28 cellular contexts compared by ENCODE assay signal in the genomic region with DNA sequence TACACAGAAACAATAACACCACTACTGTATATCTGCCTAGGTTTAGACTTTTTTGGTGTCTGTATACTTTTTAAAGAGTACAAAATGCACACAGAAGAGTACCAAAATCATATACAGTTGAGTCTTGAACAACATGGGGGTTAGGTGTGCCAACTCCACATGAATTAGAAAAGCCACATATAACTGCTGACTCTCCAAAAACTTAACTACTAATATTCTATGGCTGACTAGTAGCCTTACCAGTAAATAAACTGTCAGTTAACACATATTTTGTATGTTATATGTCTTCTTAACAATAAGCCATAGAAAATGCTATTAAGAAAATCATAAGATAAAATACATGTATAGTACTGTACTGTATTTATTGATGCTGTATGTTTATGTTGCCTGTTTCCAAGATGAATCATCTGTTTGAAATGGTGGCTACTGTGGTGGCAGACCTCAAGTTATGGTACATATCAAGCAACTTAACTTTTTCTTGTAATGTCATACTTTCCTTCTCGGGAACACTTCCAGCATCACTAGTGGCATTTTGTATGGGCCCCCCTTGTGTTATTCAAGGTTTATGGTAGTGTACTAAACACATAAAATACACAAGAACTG.
DNase-seq lines count a peak whose midpoint lies in the region; ATAC-seq, FAIRE-seq and TF ChIP-seq lines count a peak whose summit lies in the region.
"Had no signal": no experiment of that assay in that cellular context is flagged by ENCODE, and none has a peak within 500 bp of the region (broad histone marks: within the 10 kb centered on the region; RNA-seq: fewer than 3 reads in every experiment).

No MANE protein-coding gene starts in this region.

- H3K4me1 ChIP-seq in mesenchymal stem cell (ENCODE audit: control insufficient read depth, insufficient read depth, low read depth, low read length) = no peaks in the 10 kb centered on the region
- no peaks in the 10 kb centered on the region for H3K4me1 ChIP-seq in tibial nerve
- H3K4me1 ChIP-seq in H9 (ENCODE audit: insufficient read depth, low read length) = no peaks in the 10 kb centered on the region
- H3K4me1 ChIP-seq: right atrium auricular region, upper lobe of right lung had no signal

- no peaks in the 10 kb centered on the region for H4K20me1 ChIP-seq in H9 (ENCODE audit: control insufficient read depth, insufficient read depth, insufficient read length)

- POLR2A ChIA-PET in activated CD8-positive, alpha-beta T cell treated with anti-CD3 and anti-CD28 coated beads for 36 hours (lab: Charles Lee) = no interaction called here
- POLR2A ChIA-PET in activated CD8-positive, alpha-beta T cell treated with anti-CD3 and anti-CD28 coated beads, Interleukin-2, amount 10 ng/mL, durations not matched to agents 7 days and 5 days (lab: Charles Lee) = no interaction called here

- H3K23ac ChIP-seq in mesenchymal stem cell (ENCODE audit: low read length in 2 of 2) (no peak overlapping the region), H9 (ENCODE audit: insufficient read length, low read depth, low read length) (no peak overlapping the region)

- no peaks in the 10 kb centered on the region for H3K9me3 ChIP-seq in mesenchymal stem cell (ENCODE audit: control insufficient read depth, low read length)
- H3K9me3 ChIP-seq in tibial nerve = no peaks in the 10 kb centered on the region
- H3K9me3 ChIP-seq in H9 (ENCODE audit: control insufficient read depth, low read depth, low read length) = no peaks in the 10 kb centered on the region
- H3K9me3 ChIP-seq: right atrium auricular region, upper lobe of right lung had no signal

- no peak overlapping the region for H4K5ac ChIP-seq in H9 (ENCODE audit: insufficient read length, low read depth, low read length)

- peak; percentile 3 for DNase-seq in activated CD8-positive, alpha-beta T cell treated with anti-CD3 and anti-CD28 coated beads for 36 hours
- DNase-seq in activated CD8-positive, alpha-beta T cell treated with anti-CD3 and anti-CD28 coated beads, Interleukin-2, amount 10 ng/mL, durations not matched to agents 7 days and 5 days = no peak
- peak; percentile 10 for DNase-seq in M059J (ENCODE audit: low read depth)
- DNase-seq in bronchial epithelial cell (ENCODE audit: low read depth) = peak; percentile 20
- DNase-seq in mesenchymal stem cell = peak; percentile 64
- no peak for DNase-seq in tibial nerve (ENCODE audit: low spot score in 2 of 2)
- no peak for DNase-seq in stimulated activated CD4-positive, alpha-beta T cell treated with anti-CD3 and anti-CD28 coated beads, Interleukin-2, amount 100 ng/mL, for 24 hours
- DNase-seq in H9 = no peak
- DNase-seq: activated naive CD4-positive, alpha-beta T cell treated with Interleukin-2 at 50 U/mL for 16 hours; activated T-cell treated with anti-CD3 and anti-CD28 coated beads for 4 hours; cerebellar nuclear complex; DMS79; effector CD8-positive, alpha-beta T cell; left colon; naive thymus-derived CD4-positive, alpha-beta T cell; NCI-H1436 treated with DMSO at 0.1 percent for 48 hours; NCI-H2171; NCI-H524; RPMI8226; stimulated activated CD4-positive, alpha-beta T cell treated with anti-CD3 and anti-CD28 coated beads, Interleukin-12 subunit alpha, Interleukin-12 subunit beta, amount 100 ng/mL, for 4 hours; upper lobe of right lung had no signal

- no peaks in the 10 kb centered on the region for H3K27me3 Mint-ChIP-seq in activated CD8-positive, alpha-beta T cell treated with anti-CD3 and anti-CD28 coated beads for 36 hours
- H3K27me3 Mint-ChIP-seq in activated CD8-positive, alpha-beta T cell treated with anti-CD3 and anti-CD28 coated beads, Interleukin-2, amount 10 ng/mL, durations not matched to agents 7 days and 5 days (ENCODE audit: low read depth) = no peaks in the 10 kb centered on the region
- peaks cover 2% of the 10 kb centered on the region; the same call in 1 of the 2 replicates for H3K27me3 Mint-ChIP-seq in H9 (ENCODE audit: low read depth)
- H3K27me3 Mint-ChIP-seq: IgD-negative memory B cell; naive thymus-derived CD4-positive, alpha-beta T cell had no signal

- H3K4ac ChIP-seq in mesenchymal stem cell (ENCODE audit: low read depth in 1 of 2, low read length in 2 of 2) = no peak overlapping the region
- H3K4ac ChIP-seq in H9 (ENCODE audit: low read depth, low read length) = no peak overlapping the region

- no peak overlapping the region for H3K9ac ChIP-seq in mesenchymal stem cell (ENCODE audit: low read length)
- H3K9ac ChIP-seq in H9 (ENCODE audit: extremely low read depth, insufficient read length, low read length) = no peak overlapping the region

- H2BK12ac ChIP-seq in mesenchymal stem cell (ENCODE audit: low read length in 2 of 2) (no peak overlapping the region), H9 (ENCODE audit: insufficient read length, low read depth, low read length) (no peak overlapping the region)

- H2BK120ac ChIP-seq in mesenchymal stem cell (ENCODE audit: low read depth, low read length) (no peak overlapping the region), H9 (ENCODE audit: low read depth, low read length, poor library complexity, severe bottlenecking) (no peak overlapping the region)

- H3K79me2 ChIP-seq in H9 (ENCODE audit: insufficient read depth, low read length) = no peaks in the 10 kb centered on the region

- intact Hi-C loops in activated CD8-positive, alpha-beta T cell treated with anti-CD3 and anti-CD28 coated beads for 36 hours (cut with micrococcal nuclease) = no loop called here

- no peak for TF ChIP-seq EP300 in tibial nerve (IDR thresholded peaks at IDR 0.05)

- H2AFZ ChIP-seq in mesenchymal stem cell (ENCODE audit: low read depth, low read length) = no peak overlapping the region
- no peak overlapping the region for H2AFZ ChIP-seq in H9 (ENCODE audit: low read length)
- H2AFZ ChIP-seq: GM23338 had no signal

- H3K18ac ChIP-seq in mesenchymal stem cell (ENCODE audit: low read depth in 1 of 2, low read length in 2 of 2) (no peak overlapping the region), H9 (ENCODE audit: insufficient read length, low read depth, low read length) (no peak overlapping the region)

- H3K9me3 Mint-ChIP-seq in activated CD8-positive, alpha-beta T cell treated with anti-CD3 and anti-CD28 coated beads for 36 hours = peaks cover under 1% of the 10 kb centered on the region
- no peaks in the 10 kb centered on the region for H3K9me3 Mint-ChIP-seq in activated CD8-positive, alpha-beta T cell treated with anti-CD3 and anti-CD28 coated beads, Interleukin-2, amount 10 ng/mL, durations not matched to agents 7 days and 5 days (ENCODE audit: insufficient read depth)
- H3K9me3 Mint-ChIP-seq in H9 = peaks cover 0 to 3% of the 10 kb centered on the region in 2 experiments; a peak in 2 of 5 replicates
- H3K9me3 Mint-ChIP-seq: GM23338 had no signal

- H3K56ac ChIP-seq in H9 (ENCODE audit: insufficient read length, low read depth, low read length) = no peak overlapping the region

- no peak overlapping the region for H3T11ph ChIP-seq in H9 (ENCODE audit: low read length)

- no peak overlapping the region for H3K4me3 Mint-ChIP-seq in activated CD8-positive, alpha-beta T cell treated with anti-CD3 and anti-CD28 coated beads for 36 hours
- H3K4me3 Mint-ChIP-seq in activated CD8-positive, alpha-beta T cell treated with anti-CD3 and anti-CD28 coated beads, Interleukin-2, amount 10 ng/mL, durations not matched to agents 7 days and 5 days = no peak overlapping the region
- H3K4me3 Mint-ChIP-seq in H9 = no peak overlapping the region
- H3K4me3 Mint-ChIP-seq: GM23338; IgD-negative memory B cell; naive thymus-derived CD4-positive, alpha-beta T cell had no signal

- H3K14ac ChIP-seq in mesenchymal stem cell (ENCODE audit: low read length in 2 of 2) = no peak overlapping the region
- H3K14ac ChIP-seq in H9 (ENCODE audit: insufficient read depth, low read length) = no peak overlapping the region

- H3K27ac Mint-ChIP-seq in activated CD8-positive, alpha-beta T cell treated with anti-CD3 and anti-CD28 coated beads for 36 hours = no peak overlapping the region
- no peak overlapping the region for H3K27ac Mint-ChIP-seq in activated CD8-positive, alpha-beta T cell treated with anti-CD3 and anti-CD28 coated beads, Interleukin-2, amount 10 ng/mL, durations not matched to agents 7 days and 5 days
- no peak overlapping the region for H3K27ac Mint-ChIP-seq in H9
- H3K27ac Mint-ChIP-seq: GM23338; IgD-negative memory B cell; naive thymus-derived CD4-positive, alpha-beta T cell had no signal

- no peak for TF ChIP-seq POLR2A in tibial nerve (IDR thresholded peaks at IDR 0.05)

- H2BK20ac ChIP-seq in H9 (ENCODE audit: low read depth, low read length, poor library complexity, severe bottlenecking) = no peak overlapping the region

- H3K4me1 Mint-ChIP-seq in activated CD8-positive, alpha-beta T cell treated with anti-CD3 and anti-CD28 coated beads for 36 hours (ENCODE audit: low read depth) = peaks cover 13% of the 10 kb centered on the region
- H3K4me1 Mint-ChIP-seq in activated CD8-positive, alpha-beta T cell treated with anti-CD3 and anti-CD28 coated beads, Interleukin-2, amount 10 ng/mL, durations not matched to agents 7 days and 5 days (ENCODE audit: low read depth) = peaks cover 3% of the 10 kb centered on the region
- peaks cover 3% of the 10 kb centered on the region in 2 experiments; a peak in 1 of 4 replicates for H3K4me1 Mint-ChIP-seq in H9
- H3K4me1 Mint-ChIP-seq: GM23338 had no signal

- H2BK15ac ChIP-seq in mesenchymal stem cell (ENCODE audit: low read depth, poor library complexity, severe bottlenecking) (no peak overlapping the region), H9 (ENCODE audit: low read depth, low read length) (no peak overlapping the region)

- H4K8ac ChIP-seq in mesenchymal stem cell (ENCODE audit: low read length) (no peak overlapping the region), H9 (replicated peaks; ENCODE audit: insufficient read length, low read depth, low read length) (no peak overlapping the region)

- peaks cover 10% of the 10 kb centered on the region for H3K36me3 Mint-ChIP-seq in activated CD8-positive, alpha-beta T cell treated with anti-CD3 and anti-CD28 coated beads for 36 hours (ENCODE audit: low read depth)
- peaks cover 12% of the 10 kb centered on the region for H3K36me3 Mint-ChIP-seq in activated CD8-positive, alpha-beta T cell treated with anti-CD3 and anti-CD28 coated beads, Interleukin-2, amount 10 ng/mL, durations not matched to agents 7 days and 5 days (ENCODE audit: low read depth)
- H3K36me3 Mint-ChIP-seq in H9 (ENCODE audit: insufficient read depth in 1 of 3, low read depth in 3 of 3) = no peaks in the 10 kb centered on the region; a peak in 2 of 7 replicates

- no peaks in the 10 kb centered on the region for H3K23me2 ChIP-seq in H9 (ENCODE audit: insufficient read length, low read depth, low read length, poor library complexity, severe bottlenecking)

- no peak for FAIRE-seq in bronchial epithelial cell (lab: Jason Lieb, UNC)

- H3K27me3 ChIP-seq in bronchial epithelial cell (ENCODE audit: control insufficient read depth, insufficient read depth, low read length) = no peaks in the 10 kb centered on the region
- no peaks in the 10 kb centered on the region for H3K27me3 ChIP-seq in mesenchymal stem cell (ENCODE audit: control insufficient read depth in 1 of 2, insufficient read depth in 1 of 2, low read length in 2 of 2)
- no peaks in the 10 kb centered on the region for H3K27me3 ChIP-seq in tibial nerve
- H3K27me3 ChIP-seq in H9 (ENCODE audit: insufficient read depth, low read length) = no peaks in the 10 kb centered on the region
- H3K27me3 ChIP-seq: right atrium auricular region, upper lobe of right lung had no signal

- no peak for TF ChIP-seq CTCF in activated CD8-positive, alpha-beta T cell treated with anti-CD3 and anti-CD28 coated beads for 36 hours (IDR thresholded peaks at IDR 0.05)
- TF ChIP-seq CTCF in bronchial epithelial cell (IDR thresholded peaks at IDR 0.05; ENCODE audit: insufficient read depth, low read length, severe bottlenecking) (no peak), tibial nerve (IDR thresholded peaks at IDR 0.05) (no peak), H9 (conservative IDR thresholded peaks at IDR 0.05) (no peak)

- H3K4me2 ChIP-seq in mesenchymal stem cell (ENCODE audit: low read length, poor library complexity, severe bottlenecking) (no peak overlapping the region), H9 (ENCODE audit: insufficient read depth, insufficient read length, low read length) (no peak overlapping the region)
- H3K4me2 ChIP-seq: GM23338 had no signal

- no peak overlapping the region for H2BK5ac ChIP-seq in mesenchymal stem cell (ENCODE audit: low read depth, low read length, poor library complexity, severe bottlenecking)
- H2BK5ac ChIP-seq in H9 (ENCODE audit: insufficient read length, low read length) = no peak overlapping the region

- WGBS in mesenchymal stem cell = no CpG with 5 or more reads among the region's 1 CpG
- WGBS in tibial nerve, 2 donors = 92 to 100% methylated on average over 1 of the region's 1 CpG
- WGBS in H9 (ENCODE audit: extremely low coverage, insufficient read length, low lambda C conversion rate) = no CpG with 5 or more reads among the region's 1 CpG

- H4K91ac ChIP-seq in mesenchymal stem cell (ENCODE audit: low read length) = no peak overlapping the region
- no peak overlapping the region for H4K91ac ChIP-seq in H9 (ENCODE audit: insufficient read length, low read depth, low read length)

- no peak overlapping the region for H3K4me3 ChIP-seq in bronchial epithelial cell (ENCODE audit: low read depth, low read length)
- no peak overlapping the region for H3K4me3 ChIP-seq in mesenchymal stem cell (ENCODE audit: insufficient read depth in 1 of 2, low read depth in 1 of 2, low read length in 2 of 2)
- H3K4me3 ChIP-seq in tibial nerve = no peak overlapping the region
- H3K4me3 ChIP-seq: GM23338, right atrium auricular region, SK-N-MC, upper lobe of right lung had no signal

- no peak for ATAC-seq in activated CD8-positive, alpha-beta T cell treated with anti-CD3 and anti-CD28 coated beads for 36 hours
- ATAC-seq in activated CD8-positive, alpha-beta T cell treated with anti-CD3 and anti-CD28 coated beads, Interleukin-2, amount 10 ng/mL, durations not matched to agents 7 days and 5 days = no peak
- ATAC-seq: esophagus mucosa; GM23338; left colon; naive thymus-derived CD4-positive, alpha-beta T cell; upper lobe of right lung had no signal

- H2AK5ac ChIP-seq in mesenchymal stem cell (ENCODE audit: low read length, severe bottlenecking) = no peak overlapping the region
- no peak overlapping the region for H2AK5ac ChIP-seq in H9 (ENCODE audit: insufficient read length, low read length)

- CTCF ChIA-PET in activated CD8-positive, alpha-beta T cell treated with anti-CD3 and anti-CD28 coated beads for 36 hours (lab: Charles Lee) = interaction anchor here (1.4 kb wide), 1 partner anchor 16 kb away, joined by 3 read pairs; no protein-coding TSS in a partner anchor
- CTCF ChIA-PET in activated CD8-positive, alpha-beta T cell treated with anti-CD3 and anti-CD28 coated beads, Interleukin-2, amount 10 ng/mL, durations not matched to agents 7 days and 5 days (lab: Charles Lee) = no interaction called here

- H3K79me1 ChIP-seq in mesenchymal stem cell (replicated peaks; ENCODE audit: low read length, poor library complexity, severe bottlenecking) (peaks cover 7% of the 10 kb centered on the region), H9 (ENCODE audit: insufficient read depth, low read depth, low read length, poor library complexity, severe bottlenecking) (no peaks in the 10 kb centered on the region)

- H3K27ac ChIP-seq in mesenchymal stem cell (ENCODE audit: low read length, poor library complexity, severe bottlenecking) (no peak overlapping the region), tibial nerve (no peak overlapping the region), H9 (ENCODE audit: insufficient read length, low read depth, low read length) (no peak overlapping the region)
- H3K27ac ChIP-seq: HL-60, right atrium auricular region, SK-N-MC, upper lobe of right lung, VCaP had no signal

- H3K36me3 ChIP-seq in bronchial epithelial cell (ENCODE audit: control insufficient read depth, insufficient read depth, low read length) (no peaks in the 10 kb centered on the region), mesenchymal stem cell (ENCODE audit: control insufficient read depth in 1 of 2, insufficient read depth in 2 of 2, low read depth in 1 of 2, low read length in 2 of 2) (no peaks in the 10 kb centered on the region), tibial nerve (no peaks in the 10 kb centered on the region)
- H3K36me3 ChIP-seq: right atrium auricular region, upper lobe of right lung had no signal

Comparison
In these comparisons a context has a peak if more than half of its experiments do, and no peak if none do; other contexts are left out.
1. DNase-seq: peak in activated CD8-positive, alpha-beta T cell treated with anti-CD3 and anti-CD28 coated beads for 36 hours (single experiment), M059J (single experiment), bronchial epithelial cell (single experiment) and mesenchymal stem cell (single experiment); none in activated CD8-positive, alpha-beta T cell treated with anti-CD3 and anti-CD28 coated beads, Interleukin-2, amount 10 ng/mL, durations not matched to agents 7 days and 5 days (single experiment), tibial nerve (0 of 2), stimulated activated CD4-positive, alpha-beta T cell treated with anti-CD3 and anti-CD28 coated beads, Interleukin-2, amount 100 ng/mL, for 24 hours (0 of 2) and H9 (single experiment).